1 cellular context compared by ENCODE assay signal in the genomic region with DNA sequence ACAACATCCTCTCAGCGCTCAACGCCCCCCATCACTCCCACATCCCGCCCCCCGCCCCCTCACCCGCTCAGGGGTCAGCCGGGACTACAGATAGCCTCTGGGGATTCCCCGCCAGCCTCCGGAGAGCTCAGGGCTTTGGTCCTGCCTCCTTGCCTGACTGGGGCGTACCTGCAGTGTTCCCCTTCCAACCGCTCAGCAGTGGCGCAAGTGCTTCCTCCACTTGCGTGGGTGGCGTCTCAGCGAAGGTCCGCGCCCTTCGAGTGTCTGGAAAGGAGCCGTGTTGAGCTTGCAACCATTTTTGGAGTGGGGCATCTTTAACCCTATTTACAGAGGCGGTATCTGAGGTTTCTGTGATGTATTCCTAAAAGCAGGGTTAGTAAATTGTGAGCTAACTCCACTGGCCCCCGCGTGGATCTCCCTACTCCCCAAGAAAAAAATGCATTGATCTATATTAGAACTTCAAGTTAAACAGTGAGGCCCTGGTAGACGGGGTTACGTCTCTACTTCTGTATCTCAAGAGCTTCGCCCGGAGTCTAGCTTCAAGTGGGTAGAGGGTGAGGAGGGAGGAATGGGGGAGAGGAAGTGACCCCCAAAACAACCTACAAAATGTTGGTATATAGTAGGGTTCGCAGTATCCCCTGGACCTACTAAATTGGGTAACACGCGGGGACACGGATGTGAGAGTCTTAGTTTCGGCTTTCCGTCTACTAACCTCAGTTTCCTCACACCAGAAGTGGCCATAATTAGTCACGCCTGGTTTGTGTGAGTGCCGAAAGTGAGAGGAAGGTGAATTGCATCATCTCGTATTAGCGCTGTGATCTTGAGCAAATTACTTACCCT.
TF ChIP-seq lines count a peak whose summit lies in the region.

No MANE protein-coding gene starts in this region.

TF ChIP-seq in GM23338, 12 proteins besides CTCF, POLR2A, EP300 and RAD21 (continued from another document):
- TF ChIP-seq REST (IDR thresholded peaks at IDR 0.05; ENCODE audit: unreplicated experiment): no peak
- no peak for TF ChIP-seq JUNB (IDR thresholded peaks at IDR 0.05; ENCODE audit: unreplicated experiment)
- TF ChIP-seq ZNF114 (CRISPR knock-in tag; IDR thresholded peaks at IDR 0.05): no peak
- peak; percentile 54 for TF ChIP-seq EZH2phosphoT487 (IDR thresholded peaks at IDR 0.05; ENCODE audit: unreplicated experiment)
- no peak for TF ChIP-seq ZNF331 (CRISPR knock-in tag; IDR thresholded peaks at IDR 0.05; ENCODE audit: low read depth)
- TF ChIP-seq STAT1 (IDR thresholded peaks at IDR 0.05; ENCODE audit: unreplicated experiment): no peak
- TF ChIP-seq POLR2AphosphoS5 (IDR thresholded peaks at IDR 0.05; ENCODE audit: low read depth): no peak
- TF ChIP-seq NANOG (IDR thresholded peaks at IDR 0.05; ENCODE audit: borderline replicate concordance): no peak
- no peak for TF ChIP-seq ZNF462 (CRISPR knock-in tag; IDR thresholded peaks at IDR 0.05)
